1 cellular context compared by ENCODE assay signal in genomic region chr21:37001446-37001845, GRCh38.
TF ChIP-seq lines count a peak whose summit lies in the region.

No MANE protein-coding gene starts in this region.

TF ChIP-seq in endothelial cell of umbilical vein, 7 proteins besides CTCF, POLR2A, EP300 and RAD21:
- TF ChIP-seq FOS (IDR thresholded peaks at IDR 0.05; ENCODE audit: borderline replicate concordance, insufficient read depth, low read length) (no peak), EZH2 (IDR thresholded peaks at IDR 0.05; ENCODE audit: borderline replicate concordance, low read depth, low read length, severe bottlenecking) (no peak), JUN (IDR thresholded peaks at IDR 0.05; ENCODE audit: borderline replicate concordance, insufficient read depth, insufficient read length, low read depth) (no peak), MAX (IDR thresholded peaks at IDR 0.05; ENCODE audit: insufficient read depth, insufficient read length) (no peak), POLR2AphosphoS5 (IDR thresholded peaks at IDR 0.05; ENCODE audit: insufficient read depth, low read depth, low read length) (no peak), GATA2 (IDR thresholded peaks at IDR 0.05; ENCODE audit: insufficient read depth, insufficient read length, low read depth, low read length) (no peak), MYC (IDR thresholded peaks at IDR 0.05; ENCODE audit: low read depth, low read length) (no peak)
TF ChIP-seq in endothelial cell of umbilical vein: peak in this region for 0.
